22 cellular contexts compared by ENCODE assay signal in genomic region chrX:11733614-11734013, GRCh38.
DNase-seq lines count a peak whose midpoint lies in the region; ATAC-seq and TF ChIP-seq lines count a peak whose summit lies in the region.
"Had no signal": no experiment of that assay in that cellular context is flagged by ENCODE, and none has a peak within 500 bp of the region (broad histone marks: within the 10 kb centered on the region; RNA-seq: fewer than 3 reads in every experiment).

No MANE protein-coding gene starts in this region.

- peak overlapping the region; percentile 36 for H3K27ac ChIP-seq in neutrophil
- no peak overlapping the region for H3K27ac ChIP-seq in coronary artery
- H3K27ac ChIP-seq: esophagus muscularis mucosa, left ventricle myocardium inferior, psoas muscle, vagina had no signal

- DNase-seq in DMS53 (lab: John Stamatoyannopoulos, UW) (no peak), coronary artery (ENCODE audit: low spot score) (no peak), NCI-H524 treated with DMSO at 0.1 percent for 48 hours (lab: John Stamatoyannopoulos, UW) (no peak)
- DNase-seq: activated CD4-positive, CD25-positive, alpha-beta regulatory T cell treated with anti-CD3 and anti-CD28 coated beads, Interleukin-2, amount 50 U/mL, for 72 hours; activated effector memory CD4-positive, alpha-beta T cell treated with anti-CD3 and anti-CD28 coated beads, Interleukin-2, amount 50 U/mL, for 16 hours; cerebellar nuclear complex; COR-L47; effector CD8-positive, alpha-beta T cell; left ventricle myocardium inferior; NCI-H1048; NCI-H2107; NCI-H526 treated with DMSO at 0.1 percent for 48 hours; OCI-M1; psoas muscle; stimulated activated CD4-positive, alpha-beta T cell treated with anti-CD3 and anti-CD28 coated beads, Interleukin-4, amount 100 ng/mL, for 24 hours had no signal

- H3K27me3 ChIP-seq in neutrophil, result peaks cover 13% of the 10 kb centered on the region
- H3K27me3 ChIP-seq: vagina had no signal

- no peak for TF ChIP-seq CTCF in neutrophil (IDR thresholded peaks at IDR 0.05)
- TF ChIP-seq CTCF in coronary artery (IDR thresholded peaks at IDR 0.05), result no peak

- H3K4me3 ChIP-seq in neutrophil (ENCODE audit: low read depth in 1 of 2, low read length in 1 of 2) (no peak overlapping the region), coronary artery (no peak overlapping the region)
- H3K4me3 ChIP-seq: esophagus muscularis mucosa, left ventricle myocardium inferior, psoas muscle, smooth muscle cell, vagina had no signal

- peaks cover 7 to 11% of the 10 kb centered on the region in 2 experiments for H3K4me1 ChIP-seq in neutrophil (ENCODE audit: control insufficient read depth in 1 of 2, insufficient read depth in 1 of 2, low read depth in 1 of 2, low read length in 1 of 2)
- H3K4me1 ChIP-seq: esophagus muscularis mucosa, left ventricle myocardium inferior, psoas muscle, vagina had no signal

- no peaks in the 10 kb centered on the region for H3K36me3 ChIP-seq in neutrophil
- H3K36me3 ChIP-seq: esophagus muscularis mucosa, left ventricle myocardium inferior, vagina had no signal

- no peaks in the 10 kb centered on the region for H3K9me3 ChIP-seq in neutrophil
- H3K9me3 ChIP-seq: esophagus muscularis mucosa, left ventricle myocardium inferior, psoas muscle, vagina had no signal

- ATAC-seq in GM18867 (IDR thresholded peaks at IDR 0.05; ENCODE audit: unreplicated experiment) (peak; percentile 75), GM21529 (IDR thresholded peaks at IDR 0.05; ENCODE audit: unreplicated experiment) (peak; percentile 61), HG03066 (IDR thresholded peaks at IDR 0.05; ENCODE audit: low read depth, unreplicated experiment) (peak; percentile 63)
- ATAC-seq: psoas muscle had no signal
